Comparison of ENCODE assay signal across 22 cellular contexts in genomic region chr12:111182391-111182790, GRCh38.
"Had no signal": no experiment of that assay in that cellular context is flagged by ENCODE, and none has a peak within 500 bp of the region (broad histone marks: within the 10 kb centered on the region; RNA-seq: fewer than 3 reads in every experiment).

No MANE protein-coding gene starts in this region.

- H3K36me3 ChIP-seq: gastroesophageal sphincter, right lobe of liver, vagina, WERI-Rb-1 had no signal

- H3K27me3 ChIP-seq: hepatocyte, right lobe of liver, vagina had no signal

- H3K4me3 ChIP-seq: gastroesophageal sphincter, hepatocyte, right lobe of liver, skin epidermis, vagina had no signal

- DNase-seq: activated CD4-positive, alpha-beta T cell treated with anti-CD3 and anti-CD28 coated beads for 48 hours; activated CD4-positive, alpha-beta T cell treated with anti-CD3 and anti-CD28 coated beads, Interleukin-2, amount 50 U/mL, for 48 hours; activated CD8-positive, alpha-beta memory T cell treated with anti-CD3 and anti-CD28 coated beads for 24 hours; activated effector memory CD4-positive, alpha-beta T cell treated with Interleukin-2 at 50 U/mL for 16 hours; activated naive CD4-positive, alpha-beta T cell treated with anti-CD3 and anti-CD28 coated beads, Interleukin-2, amount 10 ng/mL, durations not matched to agents 7 days and 5 days; activated naive CD8-positive, alpha-beta T cell treated with anti-CD3 and anti-CD28 coated beads, Interleukin-2, amount 10 ng/mL, durations not matched to agents 7 days and 5 days; cortex of kidney; effector memory CD8-positive, alpha-beta T cell; islet precursor cell; midbrain; naive thymus-derived CD8-positive, alpha-beta T cell; right lobe of liver; stimulated activated CD4-positive, alpha-beta T cell treated with anti-CD3 and anti-CD28 coated beads, Interleukin-12 subunit alpha, Interleukin-12 subunit beta, amount 100 ng/mL, for 4 hours; stimulated activated CD4-positive, alpha-beta T cell treated with anti-CD3 and anti-CD28 coated beads, Interleukin-4, amount 100 ng/mL, for 24 hours; stimulated activated naive CD8-positive, alpha-beta T cell treated with anti-CD3 and anti-CD28 coated beads, Interleukin-15, amount 100 ng/mL, for 72 hours; substantia nigra; T-helper 9 cell; WERI-Rb-1 had no signal

- H3K27ac ChIP-seq: gastroesophageal sphincter, hepatocyte, right lobe of liver, skin epidermis, vagina, WERI-Rb-1 had no signal

- H2AFZ ChIP-seq: hepatocyte had no signal

- H3K9me3 ChIP-seq: gastroesophageal sphincter, right lobe of liver, vagina had no signal

- H3K79me2 ChIP-seq: hepatocyte had no signal
